In the genomic region with DNA sequence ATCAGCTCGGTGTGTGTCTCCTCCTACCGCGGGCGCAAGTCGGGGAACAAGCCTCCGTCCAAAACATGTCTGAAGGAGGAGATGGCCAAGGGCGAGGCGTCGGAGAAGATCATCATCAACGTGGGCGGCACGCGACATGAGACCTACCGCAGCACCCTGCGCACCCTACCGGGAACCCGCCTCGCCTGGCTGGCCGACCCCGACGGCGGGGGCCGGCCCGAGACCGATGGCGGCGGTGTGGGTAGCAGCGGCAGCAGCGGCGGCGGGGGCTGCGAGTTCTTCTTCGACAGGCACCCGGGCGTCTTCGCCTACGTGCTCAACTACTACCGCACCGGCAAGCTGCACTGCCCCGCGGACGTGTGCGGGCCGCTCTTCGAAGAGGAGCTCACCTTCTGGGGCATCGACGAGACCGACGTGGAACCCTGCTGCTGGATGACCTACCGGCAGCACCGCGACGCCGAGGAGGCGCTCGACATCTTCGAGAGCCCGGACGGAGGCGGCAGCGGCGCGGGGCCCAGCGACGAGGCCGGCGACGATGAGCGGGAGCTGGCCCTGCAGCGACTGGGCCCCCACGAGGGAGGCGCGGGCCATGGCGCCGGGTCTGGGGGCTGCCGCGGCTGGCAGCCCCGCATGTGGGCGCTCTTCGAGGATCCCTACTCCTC, we compare ENCODE assay signal across 9 cellular contexts.
DNase-seq lines count a peak whose midpoint lies in the region; ATAC-seq lines count a peak whose summit lies in the region.
"Had no signal": no experiment of that assay in that cellular context is flagged by ENCODE, and none has a peak within 500 bp of the region (broad histone marks: within the 10 kb centered on the region; RNA-seq: fewer than 3 reads in every experiment).

No MANE protein-coding gene starts in this region.

- no peaks in the 10 kb centered on the region for H3K9me3 ChIP-seq in iPS DF 6.9 (ENCODE audit: control insufficient read depth, insufficient read depth, low read length)

- WGBS in iPS DF 6.9 (ENCODE audit: insufficient coverage, insufficient read length) = no CpG with 5 or more reads among the region's 80 CpGs

- H3K36me3 ChIP-seq in iPS DF 6.9 (ENCODE audit: control insufficient read depth, insufficient read depth, low read length) = no peaks in the 10 kb centered on the region

- H3K27me3 ChIP-seq in iPS DF 6.9 (ENCODE audit: control insufficient read depth, insufficient read depth, low read length) = peaks cover 9% of the 10 kb centered on the region; the same call in 1 of the 2 replicates

- H3K27ac ChIP-seq in iPS DF 6.9 (ENCODE audit: low read length) = no peak overlapping the region
- H3K27ac ChIP-seq: C4-2B had no signal

- peaks cover 9% of the 10 kb centered on the region for H3K4me1 ChIP-seq in iPS DF 6.9 (ENCODE audit: control insufficient read depth, insufficient read depth, low read length)

- H3K4me3 ChIP-seq in iPS DF 6.9 (ENCODE audit: low read length) = peak overlapping the region; percentile 70; the same call in 1 of the 2 replicates

- no peak for ATAC-seq in HG03280 (IDR thresholded peaks at IDR 0.05; ENCODE audit: unreplicated experiment)
- ATAC-seq in GM19452 (IDR thresholded peaks at IDR 0.05; ENCODE audit: unreplicated experiment) = no peak
- no peak for ATAC-seq in GM18519 (IDR thresholded peaks at IDR 0.05; ENCODE audit: low FRiP score, unreplicated experiment)

- peak; percentile 55 for DNase-seq in NCI-H2227 (lab: John Stamatoyannopoulos, UW; ENCODE audit: unreplicated experiment)
- no peak for DNase-seq in NCI-H2227 treated with DMSO at 0.1 percent for 48 hours (lab: John Stamatoyannopoulos, UW)
- peak; percentile 79 for DNase-seq in activated CD8-positive, alpha-beta memory T cell treated with anti-CD3 and anti-CD28 coated beads, Interleukin-2, amount 50 U/mL, for 48 hours
- DNase-seq in iPS DF 6.9 (ENCODE audit: low read depth, low spot score) = no peak
- DNase-seq in stimulated activated CD4-positive, alpha-beta T cell treated with anti-CD3 and anti-CD28 coated beads, TNF-alpha, amount 100 ng/mL, for 24 hours (ENCODE audit: low read depth in 3 of 3) = peak in 2 of 3 experiments; percentile 12 to 39

Comparison
In these comparisons a context has a peak if more than half of its experiments do, and no peak if none do; other contexts are left out.
1. DNase-seq: peak in NCI-H2227 (single experiment), activated CD8-positive, alpha-beta memory T cell treated with anti-CD3 and anti-CD28 coated beads, Interleukin-2, amount 50 U/mL, for 48 hours (single experiment) and stimulated activated CD4-positive, alpha-beta T cell treated with anti-CD3 and anti-CD28 coated beads, TNF-alpha, amount 100 ng/mL, for 24 hours (2 of 3); none in NCI-H2227 treated with DMSO at 0.1 percent for 48 hours (single experiment) and iPS DF 6.9 (single experiment).